22 cellular contexts compared by ENCODE assay signal in the genomic region with DNA sequence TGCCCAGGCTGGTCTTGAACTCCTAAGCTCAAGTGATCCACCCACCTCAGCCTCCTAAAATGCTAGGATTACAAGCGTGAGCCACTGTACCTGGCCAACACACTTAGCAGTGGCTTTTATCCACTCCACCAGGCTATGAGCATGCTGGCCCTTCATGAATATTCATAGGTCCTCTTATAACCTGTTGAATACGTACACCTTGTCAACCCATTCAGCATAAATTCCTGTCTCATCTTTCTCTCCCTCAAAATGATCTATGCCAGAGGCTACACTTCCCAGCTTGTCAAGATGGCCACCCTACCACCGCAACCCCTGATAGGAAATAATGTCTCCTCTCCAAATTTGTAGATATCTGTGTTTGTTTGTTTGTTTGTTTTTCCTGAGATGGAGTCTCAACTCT. TPM values are rescaled to one million over a fixed set of nuclear protein-coding genes. Genes with fewer than 3 reads are reported as not detected.
A peak's percentile ranks its signal among the peaks of the same experiment; 100 is the strongest.
DNase-seq lines count a peak whose midpoint lies in the region; ATAC-seq and TF ChIP-seq lines count a peak whose summit lies in the region.
"Had no signal": no experiment of that assay in that cellular context is flagged by ENCODE, and none has a peak within 500 bp of the region (broad histone marks: within the 10 kb centered on the region; RNA-seq: fewer than 3 reads in every experiment).

No MANE protein-coding gene starts in this region.

- peaks cover 3% of the 10 kb centered on the region for H3K27me3 Mint-ChIP-seq in activated CD8-positive, alpha-beta T cell treated with anti-CD3 and anti-CD28 coated beads, Interleukin-2, amount 10 ng/mL, durations not matched to agents 7 days and 5 days (ENCODE audit: low read depth)
- no peaks in the 10 kb centered on the region for H3K27me3 Mint-ChIP-seq in activated CD8-positive, alpha-beta T cell treated with anti-CD3 and anti-CD28 coated beads for 36 hours
- peaks cover 2% of the 10 kb centered on the region for H3K27me3 Mint-ChIP-seq in glutamatergic neuron (ENCODE audit: unreplicated experiment)
- H3K27me3 Mint-ChIP-seq: CD4-positive, alpha-beta memory T cell had no signal

- H3K27ac ChIP-seq in C4-2B: peak overlapping the region; percentile 88
- H3K27ac ChIP-seq: BLaER1 treated with 17β-estradiol and CSF1 and Interleukin-3, amounts not matched to agents 10 nM and 100 nM; GM23248 had no signal

- POLR2A ChIA-PET in activated CD8-positive, alpha-beta T cell treated with anti-CD3 and anti-CD28 coated beads, Interleukin-2, amount 10 ng/mL, durations not matched to agents 7 days and 5 days (lab: Charles Lee): no interaction called here
- POLR2A ChIA-PET in activated CD8-positive, alpha-beta T cell treated with anti-CD3 and anti-CD28 coated beads for 36 hours (lab: Charles Lee): no interaction called here

- TF ChIP-seq CTCF in activated CD8-positive, alpha-beta T cell treated with anti-CD3 and anti-CD28 coated beads for 36 hours (IDR thresholded peaks at IDR 0.05): no peak
- TF ChIP-seq CTCF in C4-2B (conservative IDR thresholded peaks at IDR 0.05): no peak
- TF ChIP-seq CTCF in GM13977 (IDR thresholded peaks at IDR 0.05; ENCODE audit: extremely low read depth, insufficient read depth, missing control alignments): no peak
- no peak for TF ChIP-seq CTCF in glutamatergic neuron (IDR thresholded peaks at IDR 0.05; ENCODE audit: partially characterized antibody, unreplicated experiment)

- CTCF ChIA-PET in activated CD8-positive, alpha-beta T cell treated with anti-CD3 and anti-CD28 coated beads, Interleukin-2, amount 10 ng/mL, durations not matched to agents 7 days and 5 days (lab: Charles Lee): interaction anchor here (1.0 kb wide), 1 partner anchor 18 kb away, joined by 3 read pairs; no protein-coding TSS in a partner anchor
- CTCF ChIA-PET in activated CD8-positive, alpha-beta T cell treated with anti-CD3 and anti-CD28 coated beads for 36 hours (lab: Charles Lee): interaction anchor here (1.1 to 3.0 kb wide), 2 partner anchors 10 to 18 kb away, joined by 3 to 13 read pairs; no protein-coding TSS in a partner anchor

- no peak for ATAC-seq in activated CD8-positive, alpha-beta T cell treated with anti-CD3 and anti-CD28 coated beads, Interleukin-2, amount 10 ng/mL, durations not matched to agents 7 days and 5 days
- no peak for ATAC-seq in activated CD8-positive, alpha-beta T cell treated with anti-CD3 and anti-CD28 coated beads for 36 hours
- ATAC-seq: HCT116 had no signal

- intact Hi-C loops in activated CD8-positive, alpha-beta T cell treated with anti-CD3 and anti-CD28 coated beads for 36 hours (cut with micrococcal nuclease): no loop called here

- no peaks in the 10 kb centered on the region for H3K9me3 Mint-ChIP-seq in activated CD8-positive, alpha-beta T cell treated with anti-CD3 and anti-CD28 coated beads, Interleukin-2, amount 10 ng/mL, durations not matched to agents 7 days and 5 days (ENCODE audit: insufficient read depth)
- no peaks in the 10 kb centered on the region for H3K9me3 Mint-ChIP-seq in activated CD8-positive, alpha-beta T cell treated with anti-CD3 and anti-CD28 coated beads for 36 hours
- H3K9me3 Mint-ChIP-seq in glutamatergic neuron (ENCODE audit: unreplicated experiment): no peaks in the 10 kb centered on the region
- H3K9me3 Mint-ChIP-seq: CD4-positive, alpha-beta memory T cell; H9; HFFc6 had no signal

- H3K27ac Mint-ChIP-seq in activated CD8-positive, alpha-beta T cell treated with anti-CD3 and anti-CD28 coated beads, Interleukin-2, amount 10 ng/mL, durations not matched to agents 7 days and 5 days: peak overlapping the region; percentile 44
- no peak overlapping the region for H3K27ac Mint-ChIP-seq in activated CD8-positive, alpha-beta T cell treated with anti-CD3 and anti-CD28 coated beads for 36 hours
- H3K27ac Mint-ChIP-seq in glutamatergic neuron (ENCODE audit: unreplicated experiment): no peak overlapping the region
- H3K27ac Mint-ChIP-seq: CD4-positive, alpha-beta memory T cell; H9; HFFc6 had no signal

- H3K4me1 Mint-ChIP-seq in activated CD8-positive, alpha-beta T cell treated with anti-CD3 and anti-CD28 coated beads, Interleukin-2, amount 10 ng/mL, durations not matched to agents 7 days and 5 days (ENCODE audit: low read depth): no peaks in the 10 kb centered on the region
- H3K4me1 Mint-ChIP-seq in activated CD8-positive, alpha-beta T cell treated with anti-CD3 and anti-CD28 coated beads for 36 hours (ENCODE audit: low read depth): peaks cover 6% of the 10 kb centered on the region
- H3K4me1 Mint-ChIP-seq in glutamatergic neuron (ENCODE audit: low read depth, unreplicated experiment): no peaks in the 10 kb centered on the region

- in situ Hi-C loops in GM13977 (cut with MboI; ENCODE audit: low pct_unique_long_range_greater_than_20kb, low sequenced_read_pairs, unreplicated experiment): no loop called here

- no peaks in the 10 kb centered on the region for H3K36me3 Mint-ChIP-seq in activated CD8-positive, alpha-beta T cell treated with anti-CD3 and anti-CD28 coated beads, Interleukin-2, amount 10 ng/mL, durations not matched to agents 7 days and 5 days (ENCODE audit: low read depth)
- no peaks in the 10 kb centered on the region for H3K36me3 Mint-ChIP-seq in activated CD8-positive, alpha-beta T cell treated with anti-CD3 and anti-CD28 coated beads for 36 hours (ENCODE audit: low read depth)
- no peaks in the 10 kb centered on the region for H3K36me3 Mint-ChIP-seq in glutamatergic neuron (ENCODE audit: unreplicated experiment)
- H3K36me3 Mint-ChIP-seq: CD4-positive, alpha-beta memory T cell had no signal

- DNase-seq in activated CD8-positive, alpha-beta T cell treated with anti-CD3 and anti-CD28 coated beads, Interleukin-2, amount 10 ng/mL, durations not matched to agents 7 days and 5 days: no peak
- no peak for DNase-seq in activated CD8-positive, alpha-beta T cell treated with anti-CD3 and anti-CD28 coated beads for 36 hours
- DNase-seq in NCI-H69 (lab: John Stamatoyannopoulos, UW) (peak; percentile 21), NCI-H1694 (lab: John Stamatoyannopoulos, UW) (no peak), GM13977 (ENCODE audit: low spot score) (no peak), glutamatergic neuron (no peak)
- DNase-seq: BE2C; Calu3; CD4-positive, alpha-beta memory T cell; COR-L47; DMS53; DMS79 treated with DMSO at 0.1 percent for 48 hours; GF-D8; GM23248; H9; HFFc6 had no signal

- H3K4me3 Mint-ChIP-seq in activated CD8-positive, alpha-beta T cell treated with anti-CD3 and anti-CD28 coated beads, Interleukin-2, amount 10 ng/mL, durations not matched to agents 7 days and 5 days: no peak overlapping the region
- H3K4me3 Mint-ChIP-seq in activated CD8-positive, alpha-beta T cell treated with anti-CD3 and anti-CD28 coated beads for 36 hours: no peak overlapping the region
- H3K4me3 Mint-ChIP-seq in glutamatergic neuron (ENCODE audit: unreplicated experiment): no peak overlapping the region
- H3K4me3 Mint-ChIP-seq: CD4-positive, alpha-beta memory T cell; H9; HFFc6 had no signal

RNA-seq across cellular contexts. Expression of a gene that starts 11.0 kb away (rescaled TPM):
- not detected for total RNA-seq in activated CD8-positive, alpha-beta T cell treated with anti-CD3 and anti-CD28 coated beads, Interleukin-2, amount 10 ng/mL, durations not matched to agents 7 days and 5 days
- not detected for total RNA-seq in activated CD8-positive, alpha-beta T cell treated with anti-CD3 and anti-CD28 coated beads for 36 hours
- not detected for total RNA-seq in glutamatergic neuron (ENCODE audit: unreplicated experiment)
- total RNA-seq: Calu3; CD4-positive, alpha-beta memory T cell; Daoy; G401; GM23248; H4; H9; HFFc6 had no signal

RNA-seq across cellular contexts. Expression of a gene that starts 21.3 kb away (rescaled TPM):
- 10 to 100 TPM; 64.3 to 68.0 TPM for total RNA-seq in activated CD8-positive, alpha-beta T cell treated with anti-CD3 and anti-CD28 coated beads, Interleukin-2, amount 10 ng/mL, durations not matched to agents 7 days and 5 days
- 10 to 100 TPM; 22.2 to 22.4 TPM for total RNA-seq in activated CD8-positive, alpha-beta T cell treated with anti-CD3 and anti-CD28 coated beads for 36 hours
- total RNA-seq in glutamatergic neuron (ENCODE audit: unreplicated experiment): not detected
- total RNA-seq: Calu3, G401, GM23248, H9, HFFc6 had no signal

RNA-seq across cellular contexts. Expression of a gene that starts 23.5 kb away (rescaled TPM):
- total RNA-seq in activated CD8-positive, alpha-beta T cell treated with anti-CD3 and anti-CD28 coated beads, Interleukin-2, amount 10 ng/mL, durations not matched to agents 7 days and 5 days: 100 to 1,000 TPM; 229 to 233 TPM
- total RNA-seq in activated CD8-positive, alpha-beta T cell treated with anti-CD3 and anti-CD28 coated beads for 36 hours: 100 to 1,000 TPM; 160 to 165 TPM
- total RNA-seq in glutamatergic neuron (ENCODE audit: unreplicated experiment): 31.9 TPM

RNA-seq across cellular contexts. Expression of a gene that starts 39.3 kb away (rescaled TPM):
- total RNA-seq in activated CD8-positive, alpha-beta T cell treated with anti-CD3 and anti-CD28 coated beads, Interleukin-2, amount 10 ng/mL, durations not matched to agents 7 days and 5 days: 100 to 1,000 TPM; 455 to 494 TPM
- total RNA-seq in activated CD8-positive, alpha-beta T cell treated with anti-CD3 and anti-CD28 coated beads for 36 hours: 100 to 1,000 TPM; 380 to 382 TPM
- 369 TPM for total RNA-seq in glutamatergic neuron (ENCODE audit: unreplicated experiment)

RNA-seq across cellular contexts. Expression of a gene that starts 44.9 kb away (rescaled TPM):
- under 1 TPM; 0.16 to 0.83 TPM for total RNA-seq in activated CD8-positive, alpha-beta T cell treated with anti-CD3 and anti-CD28 coated beads, Interleukin-2, amount 10 ng/mL, durations not matched to agents 7 days and 5 days
- 1 to 10 TPM; 1.5 to 2.0 TPM for total RNA-seq in activated CD8-positive, alpha-beta T cell treated with anti-CD3 and anti-CD28 coated beads for 36 hours
- 91.0 TPM for total RNA-seq in glutamatergic neuron (ENCODE audit: unreplicated experiment)

Comparison
In these comparisons a context has a peak if more than half of its experiments do, and no peak if none do; other contexts are left out.
1. RNA of a gene that starts 21.3 kb away (total RNA-seq): 64.3 to 68.0 TPM in activated CD8-positive, alpha-beta T cell treated with anti-CD3 and anti-CD28 coated beads, Interleukin-2, amount 10 ng/mL, durations not matched to agents 7 days and 5 days and 22.2 to 22.4 TPM in activated CD8-positive, alpha-beta T cell treated with anti-CD3 and anti-CD28 coated beads for 36 hours; not detected in glutamatergic neuron (single experiment); every median in the first group is over 10 times any median in the second.